In the genomic region with DNA sequence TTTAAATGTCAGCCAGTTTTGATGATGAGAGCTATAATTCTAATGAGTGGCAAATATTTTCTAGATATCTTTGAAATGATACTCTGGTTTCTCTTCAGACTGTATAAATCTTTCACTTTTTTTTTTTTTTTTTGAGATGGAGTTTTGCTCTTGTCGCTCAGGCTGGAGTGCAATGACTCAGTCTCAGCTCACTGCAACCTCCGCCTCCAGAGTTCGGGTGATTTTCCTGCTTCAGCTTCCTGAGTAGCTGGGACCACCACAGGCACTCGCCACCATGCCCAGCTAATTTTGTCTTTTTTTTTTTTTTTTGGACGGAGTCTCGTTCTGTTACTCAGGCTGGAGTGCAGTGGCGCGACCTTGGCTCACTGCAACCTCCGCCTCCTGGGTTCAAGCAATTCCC, we compare ENCODE assay signal across 17 cellular contexts.
A peak's percentile ranks its signal among the peaks of the same experiment; 100 is the strongest.
DNase-seq lines count a peak whose midpoint lies in the region; ATAC-seq and TF ChIP-seq lines count a peak whose summit lies in the region.
"Had no signal": no experiment of that assay in that cellular context is flagged by ENCODE, and none has a peak within 500 bp of the region (broad histone marks: within the 10 kb centered on the region; RNA-seq: fewer than 3 reads in every experiment).

No MANE protein-coding gene starts in this region.

- peak overlapping the region; percentile 52 for H3K9ac ChIP-seq in skeletal muscle satellite cell (ENCODE audit: low read depth, low read length)

- TF ChIP-seq CTCF in astrocyte of the spinal cord (IDR thresholded peaks at IDR 0.05; ENCODE audit: low read depth, low read length) = no peak

- peaks cover 60% of the 10 kb centered on the region for H3K4me1 ChIP-seq in skeletal muscle satellite cell (ENCODE audit: control insufficient read depth, insufficient read depth, low read length)
- H3K4me1 ChIP-seq in effector memory CD4-positive, alpha-beta T cell (ENCODE audit: control insufficient read depth, insufficient read depth, low read length, poor library complexity, severe bottlenecking) = no peaks in the 10 kb centered on the region
- H3K4me1 ChIP-seq: upper lobe of left lung had no signal

- ATAC-seq in HG02610 (IDR thresholded peaks at IDR 0.05; ENCODE audit: unreplicated experiment) = no peak

- in situ Hi-C loops in astrocyte of the spinal cord (cut with HindIII; ENCODE audit: low sequenced_read_pairs) = no loop called here

- no peaks in the 10 kb centered on the region for H3K9me3 ChIP-seq in skeletal muscle satellite cell (replicated peaks; ENCODE audit: low read length)
- no peaks in the 10 kb centered on the region for H3K9me3 ChIP-seq in effector memory CD4-positive, alpha-beta T cell (ENCODE audit: control insufficient read depth, low read length)
- H3K9me3 ChIP-seq: ascending aorta, SJCRH30, upper lobe of left lung had no signal

- DNase-seq in HT1080 (ENCODE audit: low read depth) (peak; percentile 93), astrocyte of the spinal cord (ENCODE audit: low read depth, low spot score) (peak; percentile 75), head of caudate nucleus (peak in 25 of 42 donors; percentile 5 to 75 (median 35)), germinal center (ENCODE audit: low spot score) (no peak), SHP77 (lab: John Stamatoyannopoulos, UW) (no peak)
- no peak for DNase-seq in effector memory CD4-positive, alpha-beta T cell
- DNase-seq: activated CD4-positive, alpha-beta T cell treated with anti-CD3 and anti-CD28 coated beads, Interleukin-2, amount 50 U/mL, for 4 hours; CD4-positive, CD25-positive, alpha-beta regulatory T cell; kidney; NCI-H2171; SJCRH30; stimulated activated CD4-positive, alpha-beta T cell treated with anti-CD3 and anti-CD28 coated beads, Interleukin-1b, Interleukin-23, amount 100 ng/mL, for 48 hours; stimulated activated CD8-positive, alpha-beta memory T cell treated with anti-CD3 and anti-CD28 coated beads, Interleukin-4, amount 100 ng/mL, for 48 hours; upper lobe of left lung had no signal

- no peak overlapping the region for H3K27ac ChIP-seq in effector memory CD4-positive, alpha-beta T cell (ENCODE audit: insufficient read depth, low read length, poor library complexity, severe bottlenecking)
- H3K27ac ChIP-seq: ascending aorta, SJCRH30, upper lobe of left lung had no signal

- H3K4me3 ChIP-seq in astrocyte of the spinal cord (ENCODE audit: low read depth, low read length) (no peak overlapping the region), skeletal muscle satellite cell (ENCODE audit: low read length) (peak overlapping the region; percentile 46)
- H3K4me3 ChIP-seq in effector memory CD4-positive, alpha-beta T cell (ENCODE audit: insufficient read depth, low read depth, low read length, poor library complexity, severe bottlenecking) = no peak overlapping the region
- H3K4me3 ChIP-seq: ascending aorta, SJCRH30, upper lobe of left lung had no signal

- peaks cover 20% of the 10 kb centered on the region for H3K36me3 ChIP-seq in skeletal muscle satellite cell (ENCODE audit: insufficient read depth, low read length)
- H3K36me3 ChIP-seq in effector memory CD4-positive, alpha-beta T cell (ENCODE audit: control insufficient read depth, insufficient read depth, low read length) = no peaks in the 10 kb centered on the region
- H3K36me3 ChIP-seq: ascending aorta, SJCRH30, upper lobe of left lung had no signal

- no peaks in the 10 kb centered on the region for H3K27me3 ChIP-seq in skeletal muscle satellite cell (ENCODE audit: control insufficient read depth, insufficient read depth, low read length)
- peaks cover 2% of the 10 kb centered on the region for H3K27me3 ChIP-seq in effector memory CD4-positive, alpha-beta T cell (replicated peaks; ENCODE audit: control insufficient read depth, insufficient read depth, low read length, poor library complexity, severe bottlenecking)
- H3K27me3 ChIP-seq: ascending aorta, SJCRH30, upper lobe of left lung had no signal

- intact Hi-C loops in head of caudate nucleus (cut with DNase I) = no loop called here

- H3K4me2 ChIP-seq in skeletal muscle satellite cell (ENCODE audit: low read length) = peak overlapping the region; percentile 70

Comparison
In these comparisons a context has a peak if more than half of its experiments do, and no peak if none do; other contexts are left out.
1. DNase-seq: peak in HT1080 (single experiment), astrocyte of the spinal cord (single experiment) and head of caudate nucleus (25 of 42); none in germinal center (single experiment), effector memory CD4-positive, alpha-beta T cell (0 of 3) and SHP77 (0 of 2).